Comparison of ENCODE assay signal across 31 cellular contexts in genomic region chr7:103793614-103794013, GRCh38.
"Had no signal": no experiment of that assay in that cellular context is flagged by ENCODE, and none has a peak within 500 bp of the region (broad histone marks: within the 10 kb centered on the region; RNA-seq: fewer than 3 reads in every experiment).

No MANE protein-coding gene starts in this region.

- H3K27ac ChIP-seq: ascending aorta, brain microvascular endothelial cell, esophagus muscularis mucosa, foreskin keratinocyte, gastrocnemius medialis, heart left ventricle had no signal

- H3K4me1 ChIP-seq: ascending aorta, esophagus muscularis mucosa, foreskin keratinocyte, gastrocnemius medialis, heart left ventricle had no signal

- FAIRE-seq: bronchial epithelial cell, colon had no signal

- H3K9me3 Mint-ChIP-seq: activated CD4-positive, alpha-beta T cell treated with anti-CD3 and anti-CD28 coated beads, Interleukin-2, amount 10 ng/mL, durations not matched to agents 24 days and 14 days; activated naive CD4-positive, alpha-beta T cell treated with anti-CD3 and anti-CD28 coated beads, Interleukin-2, amount 10 ng/mL, durations not matched to agents 7 days and 5 days; activated naive CD4-positive, alpha-beta T cell treated with anti-CD3 and anti-CD28 coated beads, Interleukin-2, amount 50 U/mL, for 72 hours; activated naive CD8-positive, alpha-beta T cell treated with anti-CD3 and anti-CD28 coated beads, Interleukin-2, amount 10 ng/mL, durations not matched to agents 7 days and 5 days; central memory CD8-positive, alpha-beta T cell; effector memory CD8-positive, alpha-beta T cell had no signal

- H3K4me1 Mint-ChIP-seq: activated CD4-positive, alpha-beta T cell treated with anti-CD3 and anti-CD28 coated beads for 36 hours; activated CD4-positive, alpha-beta T cell treated with anti-CD3 and anti-CD28 coated beads, Interleukin-2, amount 10 ng/mL, durations not matched to agents 24 days and 14 days; activated CD8-positive, alpha-beta memory T cell treated with anti-CD3 and anti-CD28 coated beads, Interleukin-2, amount 10 ng/mL, durations not matched to agents 7 days and 5 days; activated naive CD4-positive, alpha-beta T cell treated with anti-CD3 and anti-CD28 coated beads, Interleukin-2, amount 10 ng/mL, durations not matched to agents 7 days and 5 days; activated naive CD8-positive, alpha-beta T cell treated with anti-CD3 and anti-CD28 coated beads, Interleukin-2, amount 10 ng/mL, durations not matched to agents 7 days and 5 days; central memory CD8-positive, alpha-beta T cell had no signal

- H3K36me3 Mint-ChIP-seq: activated CD4-positive, alpha-beta memory T cell treated with anti-CD3 and anti-CD28 coated beads for 36 hours; activated CD8-positive, alpha-beta memory T cell treated with anti-CD3 and anti-CD28 coated beads, Interleukin-2, amount 10 ng/mL, durations not matched to agents 7 days and 5 days; activated naive CD4-positive, alpha-beta T cell treated with anti-CD3 and anti-CD28 coated beads, Interleukin-2, amount 10 ng/mL, durations not matched to agents 7 days and 5 days; activated naive CD4-positive, alpha-beta T cell treated with anti-CD3 and anti-CD28 coated beads, Interleukin-2, amount 50 U/mL, for 72 hours; activated naive CD8-positive, alpha-beta T cell treated with anti-CD3 and anti-CD28 coated beads, Interleukin-2, amount 10 ng/mL, durations not matched to agents 7 days and 5 days had no signal

- H3K9me3 ChIP-seq: ascending aorta, gastrocnemius medialis had no signal

- ATAC-seq: activated CD4-positive, alpha-beta T cell treated with anti-CD3 and anti-CD28 coated beads for 36 hours; activated CD8-positive, alpha-beta memory T cell treated with anti-CD3 and anti-CD28 coated beads, Interleukin-2, amount 10 ng/mL, durations not matched to agents 7 days and 5 days; activated CD8-positive, alpha-beta T cell treated with anti-CD3 and anti-CD28 coated beads, Interleukin-2, amount 10 ng/mL, durations not matched to agents 7 days and 5 days; activated naive CD4-positive, alpha-beta T cell treated with anti-CD3 and anti-CD28 coated beads, Interleukin-2, amount 50 U/mL, for 72 hours; activated T-cell treated with anti-CD3 and anti-CD28 coated beads, Interleukin-2, amount 50 U/mL, for 72 hours; effector memory CD8-positive, alpha-beta T cell; foreskin keratinocyte; gastrocnemius medialis; heart left ventricle had no signal

- DNase-seq: activated CD4-positive, alpha-beta memory T cell treated with anti-CD3 and anti-CD28 coated beads for 36 hours; activated CD4-positive, alpha-beta T cell treated with anti-CD3 and anti-CD28 coated beads for 36 hours; activated CD4-positive, alpha-beta T cell treated with anti-CD3 and anti-CD28 coated beads, Interleukin-2, amount 10 ng/mL, durations not matched to agents 24 days and 14 days; activated CD4-positive, CD25-positive, alpha-beta regulatory T cell; activated CD4-positive, CD25-positive, alpha-beta regulatory T cell treated with anti-CD3 and anti-CD28 coated beads, Interleukin-2, amount 50 U/mL, for 72 hours; activated CD8-positive, alpha-beta memory T cell treated with anti-CD3 and anti-CD28 coated beads, Interleukin-2, amount 10 ng/mL, durations not matched to agents 7 days and 5 days; activated CD8-positive, alpha-beta memory T cell treated with anti-CD3 and anti-CD28 coated beads, Interleukin-2, amount 50 U/mL, for 4 hours; activated CD8-positive, alpha-beta T cell treated with anti-CD3 and anti-CD28 coated beads, Interleukin-2, amount 10 ng/mL, durations not matched to agents 7 days and 5 days; activated gamma-delta T cell; activated naive CD4-positive, alpha-beta T cell; activated naive CD4-positive, alpha-beta T cell treated with anti-CD3 and anti-CD28 coated beads, Interleukin-2, amount 10 ng/mL, durations not matched to agents 7 days and 5 days; activated naive CD8-positive, alpha-beta T cell treated with anti-CD3 and anti-CD28 coated beads, Interleukin-2, amount 10 ng/mL, durations not matched to agents 7 days and 5 days; activated T-cell treated with anti-CD3 and anti-CD28 coated beads, Interleukin-2, amount 50 U/mL, for 1 hour; activated T-cell treated with anti-CD3 and anti-CD28 coated beads, Interleukin-2, amount 50 U/mL, for 72 hours; brain microvascular endothelial cell; cortex of kidney; dermis blood vessel endothelial cell; effector CD4-positive, alpha-beta T cell; effector memory CD8-positive, alpha-beta T cell; erythroblast; foreskin keratinocyte; gastrocnemius medialis; glutamatergic neuron; heart left ventricle; T-helper 2 cell had no signal

- H3K36me3 ChIP-seq: ascending aorta, brain microvascular endothelial cell, esophagus muscularis mucosa, gastrocnemius medialis, heart left ventricle had no signal

- H3K27me3 ChIP-seq: ascending aorta, brain microvascular endothelial cell, esophagus muscularis mucosa, foreskin keratinocyte, gastrocnemius medialis, heart left ventricle had no signal

- H3K4me3 ChIP-seq: ascending aorta, esophagus muscularis mucosa, gastrocnemius medialis, heart left ventricle had no signal

- H3K27me3 Mint-ChIP-seq: activated CD4-positive, alpha-beta T cell treated with anti-CD3 and anti-CD28 coated beads for 36 hours; activated CD4-positive, alpha-beta T cell treated with anti-CD3 and anti-CD28 coated beads, Interleukin-2, amount 10 ng/mL, durations not matched to agents 24 days and 14 days; activated CD8-positive, alpha-beta memory T cell treated with anti-CD3 and anti-CD28 coated beads, Interleukin-2, amount 10 ng/mL, durations not matched to agents 7 days and 5 days; activated naive CD4-positive, alpha-beta T cell treated with anti-CD3 and anti-CD28 coated beads, Interleukin-2, amount 10 ng/mL, durations not matched to agents 7 days and 5 days; activated naive CD8-positive, alpha-beta T cell treated with anti-CD3 and anti-CD28 coated beads, Interleukin-2, amount 10 ng/mL, durations not matched to agents 7 days and 5 days; effector memory CD8-positive, alpha-beta T cell had no signal

- H3K4me3 Mint-ChIP-seq: activated CD4-positive, alpha-beta memory T cell treated with anti-CD3 and anti-CD28 coated beads for 36 hours; activated CD4-positive, alpha-beta T cell treated with anti-CD3 and anti-CD28 coated beads for 36 hours; activated CD4-positive, alpha-beta T cell treated with anti-CD3 and anti-CD28 coated beads, Interleukin-2, amount 10 ng/mL, durations not matched to agents 24 days and 14 days; activated CD8-positive, alpha-beta memory T cell treated with anti-CD3 and anti-CD28 coated beads, Interleukin-2, amount 10 ng/mL, durations not matched to agents 7 days and 5 days; activated CD8-positive, alpha-beta T cell treated with anti-CD3 and anti-CD28 coated beads, Interleukin-2, amount 10 ng/mL, durations not matched to agents 7 days and 5 days; activated naive CD4-positive, alpha-beta T cell treated with anti-CD3 and anti-CD28 coated beads, Interleukin-2, amount 10 ng/mL, durations not matched to agents 7 days and 5 days; activated naive CD8-positive, alpha-beta T cell treated with anti-CD3 and anti-CD28 coated beads, Interleukin-2, amount 10 ng/mL, durations not matched to agents 7 days and 5 days; activated T-cell treated with anti-CD3 and anti-CD28 coated beads, Interleukin-2, amount 50 U/mL, for 72 hours; central memory CD8-positive, alpha-beta T cell; effector memory CD8-positive, alpha-beta T cell had no signal
